4 cellular contexts compared by ENCODE assay signal in the genomic region with DNA sequence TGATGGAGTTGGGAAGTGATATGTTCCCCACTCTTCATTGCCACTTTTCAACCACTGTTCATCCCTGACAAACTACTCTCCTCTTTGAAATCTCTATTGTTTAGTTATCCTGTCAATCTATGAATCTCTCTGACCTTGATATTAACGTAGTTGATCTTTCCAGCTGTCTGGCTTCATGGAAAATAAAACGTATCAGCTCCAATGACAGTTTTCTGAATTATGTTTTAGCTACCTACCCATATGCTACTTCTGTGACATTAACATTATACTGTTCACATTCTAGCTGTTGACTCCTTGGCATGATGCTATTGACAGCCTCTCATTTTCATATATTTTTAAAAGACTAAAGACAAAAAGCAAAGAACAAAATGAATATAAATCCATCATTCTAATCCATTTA.
"Had no signal": no experiment of that assay in that cellular context is flagged by ENCODE, and none has a peak within 500 bp of the region (broad histone marks: within the 10 kb centered on the region; RNA-seq: fewer than 3 reads in every experiment).

No MANE protein-coding gene starts in this region.

- DNase-seq: H9, HCEC 1CT had no signal

- ATAC-seq: GM23338, HepG2 had no signal

- H3K4me3 ChIP-seq: GM23338 had no signal
